Comparison of ENCODE assay signal across 18 cellular contexts in genomic region chr20:61570796-61571195, GRCh38.
DNase-seq lines count a peak whose midpoint lies in the region; ATAC-seq, FAIRE-seq and TF ChIP-seq lines count a peak whose summit lies in the region.
"Had no signal": no experiment of that assay in that cellular context is flagged by ENCODE, and none has a peak within 500 bp of the region (broad histone marks: within the 10 kb centered on the region; RNA-seq: fewer than 3 reads in every experiment).

No MANE protein-coding gene starts in this region.

- no peaks in the 10 kb centered on the region for H3K4me1 ChIP-seq in kidney (ENCODE audit: control insufficient read depth in 1 of 2, insufficient read depth in 1 of 2, low read depth in 1 of 2, low read length in 2 of 2)
- no peaks in the 10 kb centered on the region for H3K4me1 ChIP-seq in osteoblast (ENCODE audit: insufficient read depth, low read length)

- intact Hi-C loops in kidney (cut with DNase I) = no loop called here

- H3K9ac ChIP-seq in kidney (ENCODE audit: low read length in 2 of 2) = no peak overlapping the region
- H3K9ac ChIP-seq: BLaER1 treated with 17β-estradiol and CSF1 and Interleukin-3, amounts not matched to agents 10 nM and 100 nM; GM23248 had no signal

- TF ChIP-seq CTCF in chondrocyte (IDR thresholded peaks at IDR 0.05) = no peak
- TF ChIP-seq CTCF in kidney (IDR thresholded peaks at IDR 0.05; ENCODE audit: borderline replicate concordance, extremely low read depth, insufficient read depth) = no peak
- TF ChIP-seq CTCF in osteoblast (IDR thresholded peaks at IDR 0.05; ENCODE audit: extremely low read depth, low read depth, low read length) = no peak

- no peak for FAIRE-seq in kidney (lab: Jason Lieb, UNC)
- FAIRE-seq: G401.6, GM12892, GM18507, H54 had no signal

- no peaks in the 10 kb centered on the region for H3K27me3 ChIP-seq in osteoblast (ENCODE audit: insufficient read depth, low read length)
- H3K27me3 ChIP-seq: BLaER1 treated with 17β-estradiol and CSF1 and Interleukin-3, amounts not matched to agents 10 nM and 100 nM had no signal

- no peaks in the 10 kb centered on the region for H3K79me2 ChIP-seq in osteoblast (ENCODE audit: insufficient read depth, low read length)

- peaks cover 11% of the 10 kb centered on the region for H3K27me3 Mint-ChIP-seq in chondrocyte (ENCODE audit: low read depth)
- H3K27me3 Mint-ChIP-seq: B cell had no signal

- H3K36me3 ChIP-seq in kidney (ENCODE audit: control insufficient read depth in 1 of 2, insufficient read depth in 2 of 2, low read length in 2 of 2) (no peaks in the 10 kb centered on the region), osteoblast (ENCODE audit: insufficient read depth, low read length) (no peaks in the 10 kb centered on the region)
- H3K36me3 ChIP-seq: BLaER1 treated with 17β-estradiol and CSF1 and Interleukin-3, amounts not matched to agents 10 nM and 100 nM had no signal

- no peaks in the 10 kb centered on the region for H3K4me1 Mint-ChIP-seq in chondrocyte (ENCODE audit: low read depth)
- H3K4me1 Mint-ChIP-seq: B cell had no signal

- H3K9me3 Mint-ChIP-seq in chondrocyte (ENCODE audit: low read depth) = no peaks in the 10 kb centered on the region
- H3K9me3 Mint-ChIP-seq: CD8-positive, alpha-beta T cell had no signal

- H3K4me3 ChIP-seq in kidney (ENCODE audit: low read length in 2 of 2) (no peak overlapping the region), osteoblast (ENCODE audit: insufficient read depth, low read length) (no peak overlapping the region)
- H3K4me3 ChIP-seq: BLaER1 treated with 17β-estradiol and CSF1 and Interleukin-3, amounts not matched to agents 10 nM and 100 nM; GM23248 had no signal

- H3K9me3 ChIP-seq in kidney (ENCODE audit: control insufficient read depth in 1 of 2, low read length in 2 of 2) (no peaks in the 10 kb centered on the region), osteoblast (ENCODE audit: low read depth, low read length) (no peaks in the 10 kb centered on the region)

- peak; percentile 60 for DNase-seq in DMS79 (lab: John Stamatoyannopoulos, UW)
- peak; percentile 36 for DNase-seq in chondrocyte (ENCODE audit: low spot score)
- DNase-seq in kidney = peak; percentile 43
- DNase-seq in osteoblast (ENCODE audit: insufficient read length, low spot score, missing footprints) = peak; percentile 47
- no peak for DNase-seq in LoVo (ENCODE audit: low spot score)
- no peak for DNase-seq in GF-D8 (lab: John Stamatoyannopoulos, UW)
- DNase-seq: Calu3; CD8-positive, alpha-beta T cell; GM23248; HCEC 1CT had no signal

- ATAC-seq in HG03280 (IDR thresholded peaks at IDR 0.05; ENCODE audit: unreplicated experiment) = no peak
- ATAC-seq in HG02610 (IDR thresholded peaks at IDR 0.05; ENCODE audit: unreplicated experiment) = no peak
- ATAC-seq: CD8-positive, alpha-beta T cell had no signal

- H3K27ac Mint-ChIP-seq in chondrocyte (ENCODE audit: unreplicated experiment) = no peak overlapping the region
- H3K27ac Mint-ChIP-seq: B cell; CD8-positive, alpha-beta T cell had no signal

- H3K27ac ChIP-seq in kidney (ENCODE audit: low read depth in 2 of 2, low read length in 2 of 2) = no peak overlapping the region
- H3K27ac ChIP-seq in osteoblast (ENCODE audit: low read depth, low read length) = no peak overlapping the region
- H3K27ac ChIP-seq: BLaER1 treated with 17β-estradiol and CSF1 and Interleukin-3, amounts not matched to agents 10 nM and 100 nM; GM23248 had no signal

- H3K4me3 Mint-ChIP-seq in chondrocyte (ENCODE audit: unreplicated experiment) = no peak overlapping the region
- H3K4me3 Mint-ChIP-seq: B cell; CD8-positive, alpha-beta T cell had no signal

- H4K20me1 ChIP-seq in osteoblast (ENCODE audit: insufficient read depth, low read length) = no peaks in the 10 kb centered on the region
- H4K20me1 ChIP-seq: BLaER1 treated with 17β-estradiol and CSF1 and Interleukin-3, amounts not matched to agents 10 nM and 100 nM had no signal

- H2AFZ ChIP-seq in osteoblast (ENCODE audit: low read length) = no peak overlapping the region
- H2AFZ ChIP-seq: GM23248 had no signal

- H3K4me2 ChIP-seq in osteoblast (ENCODE audit: insufficient read depth, low read length) = no peak overlapping the region

- H3K36me3 Mint-ChIP-seq in chondrocyte (ENCODE audit: low read depth) = no peaks in the 10 kb centered on the region
- H3K36me3 Mint-ChIP-seq: CD8-positive, alpha-beta T cell had no signal

Comparison
In these comparisons a context has a peak if more than half of its experiments do, and no peak if none do; other contexts are left out.
1. DNase-seq: peak in DMS79 (single experiment), chondrocyte (single experiment), kidney (single experiment) and osteoblast (single experiment); none in LoVo (single experiment) and GF-D8 (single experiment).